ENCODE assay signal across 20 cellular contexts in genomic region chr6:48255094-48255493, GRCh38.
DNase-seq lines count a peak whose midpoint lies in the region; ATAC-seq, FAIRE-seq and TF ChIP-seq lines count a peak whose summit lies in the region.
"Had no signal": no experiment of that assay in that cellular context is flagged by ENCODE, and none has a peak within 500 bp of the region (broad histone marks: within the 10 kb centered on the region; RNA-seq: fewer than 3 reads in every experiment).

No MANE protein-coding gene starts in this region.

- no peak overlapping the region for H3K4me2 ChIP-seq in HepG2 (ENCODE audit: low read depth, low read length)
- H3K4me2 ChIP-seq: BLaER1 treated with 17β-estradiol and CSF1 and Interleukin-3, amounts not matched to agents 10 nM and 100 nM had no signal

- FAIRE-seq in HepG2 (lab: Jason Lieb, UNC): peak; percentile 52
- FAIRE-seq: GM12892, GM18507, HTR-8/SVneo had no signal

- no peak overlapping the region for H2AFZ ChIP-seq in HepG2 (ENCODE audit: low read length)

- H3K27me3 ChIP-seq in HepG2 (ENCODE audit: control insufficient read depth in 1 of 2, insufficient read depth in 2 of 2, low read length in 2 of 2): no peaks in the 10 kb centered on the region
- H3K27me3 ChIP-seq in right lobe of liver: no peaks in the 10 kb centered on the region
- H3K27me3 ChIP-seq: BLaER1 treated with 17β-estradiol and CSF1 and Interleukin-3, amounts not matched to agents 10 nM and 100 nM had no signal

- no peak overlapping the region for H3K9ac ChIP-seq in HepG2 (ENCODE audit: insufficient read depth, low read depth, low read length)
- H3K9ac ChIP-seq: BLaER1 treated with 17β-estradiol and CSF1 and Interleukin-3, amounts not matched to agents 10 nM and 100 nM had no signal

- H3K79me2 ChIP-seq in HepG2 (ENCODE audit: insufficient read depth, low read length): no peaks in the 10 kb centered on the region

- TF ChIP-seq EP300 in HepG2 (IDR thresholded peaks at IDR 0.05; ENCODE audit: low read depth in 2 of 2, low read length in 2 of 2): no peak
- no peak for TF ChIP-seq EP300 in HepG2 (CRISPR knock-in tag; IDR thresholded peaks at IDR 0.05; ENCODE audit: borderline replicate concordance)

- TF ChIP-seq POLR2A in HepG2 (IDR thresholded peaks at IDR 0.05; ENCODE audit: insufficient read depth in 1 of 2, low read depth in 2 of 2, low read length in 2 of 2) (no peak), right lobe of liver (IDR thresholded peaks at IDR 0.05) (no peak)

- in situ Hi-C loops in HepG2 (cut with HindIII; ENCODE audit: extremely low pct_ligation_motif_present, low pct_unique_long_range_greater_than_20kb): no loop called here

- POLR2A ChIA-PET in HepG2 (lab: Yijun Ruan, JAX): no interaction called here

- ATAC-seq in HepG2 (peak; percentile 31; the same call in 1 of the 3 replicates), right lobe of liver (no peak), left colon (peak; percentile 79)
- ATAC-seq: CD8-positive, alpha-beta T cell; HCT116 had no signal

- H3K36me3 ChIP-seq in HepG2 (replicated peaks in 1 of 2; ENCODE audit: control insufficient read depth in 1 of 2, insufficient read depth in 2 of 2, low read length in 2 of 2): no peaks in the 10 kb centered on the region
- H3K36me3 ChIP-seq in right lobe of liver: no peaks in the 10 kb centered on the region
- H3K36me3 ChIP-seq: BLaER1 treated with 17β-estradiol and CSF1 and Interleukin-3, amounts not matched to agents 10 nM and 100 nM had no signal

- intact Hi-C loops in HepG2 (cut with micrococcal nuclease; ENCODE audit: unreplicated experiment) (no loop called here), right lobe of liver (cut with DNase I) (no loop called here), left colon (cut with DNase I, micrococcal nuclease) (no loop called here)

- no peak overlapping the region for H3K4me3 ChIP-seq in HepG2 (replicated peaks in 1 of 3; ENCODE audit: insufficient read depth in 1 of 3, low read depth in 2 of 3, low read length in 3 of 3)
- H3K4me3 ChIP-seq in right lobe of liver: no peak overlapping the region
- H3K4me3 ChIP-seq: BLaER1 treated with 17β-estradiol and CSF1 and Interleukin-3, amounts not matched to agents 10 nM and 100 nM had no signal

- TF ChIP-seq RAD21 in HepG2 (CRISPR knock-in tag; IDR thresholded peaks at IDR 0.05): no peak

- CTCF ChIA-PET in HepG2 (lab: Yijun Ruan, JAX; ENCODE audit: low intra/inter-chr PET ratio, low total read pairs): no interaction called here

- BruUV-seq in HepG2 (replicated peaks; lab: Mats Ljungman, UMichigan): no TSS peak

- H4K20me1 ChIP-seq in HepG2 (ENCODE audit: insufficient read depth, low read length): no peaks in the 10 kb centered on the region
- H4K20me1 ChIP-seq: BLaER1 treated with 17β-estradiol and CSF1 and Interleukin-3, amounts not matched to agents 10 nM and 100 nM had no signal

- H3K27ac ChIP-seq in HepG2 (ENCODE audit: extremely low read length, insufficient read depth, low read length) (no peak overlapping the region), right lobe of liver (no peak overlapping the region)
- H3K27ac ChIP-seq: BLaER1 treated with 17β-estradiol and CSF1 and Interleukin-3, amounts not matched to agents 10 nM and 100 nM; HL-60 had no signal

- no peak for TF ChIP-seq CTCF in HepG2 (CRISPR knock-in tag; IDR thresholded peaks at IDR 0.05)
- TF ChIP-seq CTCF in right lobe of liver (IDR thresholded peaks at IDR 0.05): no peak

- H3K4me1 ChIP-seq in HepG2 (ENCODE audit: insufficient read depth, low read length) (no peaks in the 10 kb centered on the region), right lobe of liver (no peaks in the 10 kb centered on the region)

- WGBS in HepG2 (ENCODE audit: low lambda C conversion rate): under 1% methylated on average over 3 of the region's 3 CpGs
- 87% methylated on average over 3 of the region's 3 CpGs for WGBS in right lobe of liver (ENCODE audit: insufficient coverage, low coverage, low lambda C conversion rate, missing lambda C conversion rate)

- H3K9me3 ChIP-seq in HepG2 (ENCODE audit: low read length) (no peaks in the 10 kb centered on the region), right lobe of liver (no peaks in the 10 kb centered on the region)
- H3K9me3 ChIP-seq: BLaER1 treated with 17β-estradiol and CSF1 and Interleukin-3, amounts not matched to agents 10 nM and 100 nM had no signal

- DNase-seq in HepG2 (ENCODE audit: low spot score) (peak; percentile 38), right lobe of liver (no peak), NCI-H748 (lab: John Stamatoyannopoulos, UW; ENCODE audit: unreplicated experiment) (peak; percentile 60), left colon (no peak), GM19238 (ENCODE audit: insufficient read length, low spot score) (no peak)
- DNase-seq in activated CD4-positive, alpha-beta T cell treated with anti-CD3 and anti-CD28 coated beads, Interleukin-2, amount 50 U/mL, for 48 hours: no peak
- DNase-seq: CD8-positive, alpha-beta T cell; COR-L47; DMS 273 treated with DMSO at 0.1 percent for 48 hours; DMS79; GDM1; GOT3; H7; HFFc6 had no signal

TF ChIP-seq in HepG2, 621 proteins besides CTCF, POLR2A, EP300 and RAD21:
- TF ChIP-seq ZFX (CRISPR knock-in tag; IDR thresholded peaks at IDR 0.05; ENCODE audit: low read depth) (no peak), HNF4A (CRISPR knock-in tag; IDR thresholded peaks at IDR 0.05) (0 out of 2 replicates have a peak, but pooled peaks have one; percentile 10), MED1 (CRISPR knock-in tag; IDR thresholded peaks at IDR 0.05) (no peak)
- TF ChIP-seq, protein P1, sequence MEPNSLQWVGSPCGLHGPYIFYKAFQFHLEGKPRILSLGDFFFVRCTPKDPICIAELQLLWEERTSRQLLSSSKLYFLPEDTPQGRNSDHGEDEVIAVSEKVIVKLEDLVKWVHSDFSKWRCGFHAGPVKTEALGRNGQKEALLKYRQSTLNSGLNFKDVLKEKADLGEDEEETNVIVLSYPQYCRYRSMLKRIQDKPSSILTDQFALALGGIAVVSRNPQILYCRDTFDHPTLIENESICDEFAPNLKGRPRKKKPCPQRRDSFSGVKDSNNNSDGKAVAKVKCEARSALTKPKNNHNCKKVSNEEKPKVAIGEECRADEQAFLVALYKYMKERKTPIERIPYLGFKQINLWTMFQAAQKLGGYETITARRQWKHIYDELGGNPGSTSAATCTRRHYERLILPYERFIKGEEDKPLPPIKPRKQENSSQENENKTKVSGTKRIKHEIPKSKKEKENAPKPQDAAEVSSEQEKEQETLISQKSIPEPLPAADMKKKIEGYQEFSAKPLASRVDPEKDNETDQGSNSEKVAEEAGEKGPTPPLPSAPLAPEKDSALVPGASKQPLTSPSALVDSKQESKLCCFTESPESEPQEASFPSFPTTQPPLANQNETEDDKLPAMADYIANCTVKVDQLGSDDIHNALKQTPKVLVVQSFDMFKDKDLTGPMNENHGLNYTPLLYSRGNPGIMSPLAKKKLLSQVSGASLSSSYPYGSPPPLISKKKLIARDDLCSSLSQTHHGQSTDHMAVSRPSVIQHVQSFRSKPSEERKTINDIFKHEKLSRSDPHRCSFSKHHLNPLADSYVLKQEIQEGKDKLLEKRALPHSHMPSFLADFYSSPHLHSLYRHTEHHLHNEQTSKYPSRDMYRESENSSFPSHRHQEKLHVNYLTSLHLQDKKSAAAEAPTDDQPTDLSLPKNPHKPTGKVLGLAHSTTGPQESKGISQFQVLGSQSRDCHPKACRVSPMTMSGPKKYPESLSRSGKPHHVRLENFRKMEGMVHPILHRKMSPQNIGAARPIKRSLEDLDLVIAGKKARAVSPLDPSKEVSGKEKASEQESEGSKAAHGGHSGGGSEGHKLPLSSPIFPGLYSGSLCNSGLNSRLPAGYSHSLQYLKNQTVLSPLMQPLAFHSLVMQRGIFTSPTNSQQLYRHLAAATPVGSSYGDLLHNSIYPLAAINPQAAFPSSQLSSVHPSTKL (CRISPR knock-in tag; IDR thresholded peaks at IDR 0.05): peak; percentile 13; the same call in 1 of the 2 replicates

Comparison
In these comparisons a context has a peak if more than half of its experiments do, and no peak if none do; other contexts are left out.
1. ATAC-seq: peak in HepG2 (single experiment) and left colon (single experiment); none in right lobe of liver (0 of 4).
2. DNase-seq: peak in HepG2 (single experiment) and NCI-H748 (single experiment); none in right lobe of liver (0 of 3), left colon (0 of 2), activated CD4-positive, alpha-beta T cell treated with anti-CD3 and anti-CD28 coated beads, Interleukin-2, amount 50 U/mL, for 48 hours (0 of 2) and GM19238 (single experiment).